In the genomic region with DNA sequence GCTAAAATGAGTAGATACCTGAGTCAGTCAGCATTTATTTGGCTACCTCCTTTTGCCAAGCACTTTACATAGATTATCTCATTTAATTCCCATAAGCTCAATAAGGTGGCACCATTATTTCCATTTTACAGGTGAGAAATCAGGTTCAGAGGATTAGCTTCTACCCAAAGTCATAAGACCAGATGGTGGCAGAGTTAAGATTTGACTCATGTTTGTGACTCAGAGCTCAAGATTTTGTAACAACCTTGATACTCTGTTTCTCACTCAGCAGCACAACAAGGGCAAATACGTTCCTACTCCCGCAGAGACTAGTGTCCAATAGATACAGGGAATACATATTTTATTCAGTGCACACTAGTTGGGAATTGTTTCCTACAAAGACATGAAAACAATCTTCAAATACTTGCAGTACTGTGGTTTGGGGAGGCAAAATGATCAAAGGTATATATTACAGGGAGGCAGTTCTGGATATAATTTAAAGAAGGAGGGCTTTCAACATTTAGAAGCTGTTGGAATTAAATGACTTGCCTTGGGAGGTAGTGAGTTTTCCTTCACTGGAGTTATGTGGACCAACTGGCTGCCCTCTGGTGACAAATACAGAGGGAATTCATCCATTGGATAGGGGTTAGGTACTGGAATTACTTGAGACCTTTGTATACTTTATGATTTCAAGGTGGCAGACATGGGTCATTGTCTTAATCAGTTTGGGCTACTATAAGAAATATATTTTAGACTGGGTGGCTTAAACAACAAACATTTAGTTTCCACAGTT, we compare ENCODE assay signal across 9 cellular contexts. TPM values are rescaled to one million over a fixed set of nuclear protein-coding genes. Genes with fewer than 3 reads are reported as not detected.
A peak's percentile ranks its signal among the peaks of the same experiment; 100 is the strongest.
DNase-seq lines count a peak whose midpoint lies in the region; ATAC-seq and TF ChIP-seq lines count a peak whose summit lies in the region.
"Had no signal": no experiment of that assay in that cellular context is flagged by ENCODE, and none has a peak within 500 bp of the region (broad histone marks: within the 10 kb centered on the region; RNA-seq: fewer than 3 reads in every experiment).

No MANE protein-coding gene starts in this region.

- intact Hi-C loops in left lung (cut with DNase I) = no loop called here

- ATAC-seq in left lung = no peak

- H3K4me3 ChIP-seq in epithelial cell of esophagus (ENCODE audit: low read length) (no peak overlapping the region), skin epidermis (no peak overlapping the region), left lung (no peak overlapping the region), H7 (ENCODE audit: insufficient read depth, low read depth, low read length) (no peak overlapping the region)

- no peak overlapping the region for H3K4me3 Mint-ChIP-seq in activated CD4-positive, alpha-beta T cell treated with anti-CD3 and anti-CD28 coated beads, Interleukin-2, amount 10 ng/mL, durations not matched to agents 7 days and 5 days

- H3K27me3 ChIP-seq in left lung = no peaks in the 10 kb centered on the region
- H3K27me3 ChIP-seq in H7 (ENCODE audit: control insufficient read depth, insufficient read depth, low read length) = no peaks in the 10 kb centered on the region

- CTCF ChIA-PET in activated CD4-positive, alpha-beta T cell treated with anti-CD3 and anti-CD28 coated beads, Interleukin-2, amount 10 ng/mL, durations not matched to agents 7 days and 5 days (lab: Charles Lee) = interaction anchor here (1.0 to 1.8 kb wide), 3 partner anchors 10 to 12 kb away, joined by 4 to 5 read pairs (median 4); no protein-coding TSS in a partner anchor

- no peaks in the 10 kb centered on the region for H3K9me3 ChIP-seq in left lung

- H3K36me3 ChIP-seq in left lung = peaks cover 0 to 37% of the 10 kb centered on the region in 2 donors
- H3K36me3 ChIP-seq in H7 (replicated peaks; ENCODE audit: control insufficient read depth, insufficient read depth, low read length) = no peaks in the 10 kb centered on the region

- POLR2A ChIA-PET in activated CD4-positive, alpha-beta T cell treated with anti-CD3 and anti-CD28 coated beads, Interleukin-2, amount 10 ng/mL, durations not matched to agents 7 days and 5 days (lab: Charles Lee) = no interaction called here

- peak overlapping the region; percentile 7 for H3K27ac Mint-ChIP-seq in activated CD4-positive, alpha-beta T cell treated with anti-CD3 and anti-CD28 coated beads, Interleukin-2, amount 10 ng/mL, durations not matched to agents 7 days and 5 days

- no peaks in the 10 kb centered on the region for H3K9me3 Mint-ChIP-seq in activated CD4-positive, alpha-beta T cell treated with anti-CD3 and anti-CD28 coated beads, Interleukin-2, amount 10 ng/mL, durations not matched to agents 7 days and 5 days

- H3K36me3 Mint-ChIP-seq in activated CD4-positive, alpha-beta T cell treated with anti-CD3 and anti-CD28 coated beads, Interleukin-2, amount 10 ng/mL, durations not matched to agents 7 days and 5 days (ENCODE audit: low read depth) = peaks cover 34% of the 10 kb centered on the region

- TF ChIP-seq CTCF in epithelial cell of esophagus (IDR thresholded peaks at IDR 0.05; ENCODE audit: insufficient read depth, low read depth, low read length, missing control alignments) (no peak), left lung (IDR thresholded peaks at IDR 0.05) (no peak), GM20000 (IDR thresholded peaks at IDR 0.05; ENCODE audit: extremely low read depth, missing control alignments) (no peak)

- peak; percentile 10 for DNase-seq in activated CD4-positive, alpha-beta T cell treated with anti-CD3 and anti-CD28 coated beads, Interleukin-2, amount 10 ng/mL, durations not matched to agents 7 days and 5 days
- no peak for DNase-seq in activated CD4-positive, alpha-beta T cell treated with anti-CD3 and anti-CD28 coated beads for 4 hours
- DNase-seq in NCI-H82 (lab: John Stamatoyannopoulos, UW) (peak; percentile 55), epithelial cell of esophagus (ENCODE audit: low read depth) (peak; percentile 95), left lung (no peak), H7 (no peak), GM20000 (ENCODE audit: low spot score) (no peak)

- H3K4me1 ChIP-seq in left lung = peaks cover 0 to 54% of the 10 kb centered on the region in 2 donors

- no peaks in the 10 kb centered on the region for H3K27me3 Mint-ChIP-seq in activated CD4-positive, alpha-beta T cell treated with anti-CD3 and anti-CD28 coated beads, Interleukin-2, amount 10 ng/mL, durations not matched to agents 7 days and 5 days

- H3K4me1 Mint-ChIP-seq in activated CD4-positive, alpha-beta T cell treated with anti-CD3 and anti-CD28 coated beads, Interleukin-2, amount 10 ng/mL, durations not matched to agents 7 days and 5 days = peaks cover 23% of the 10 kb centered on the region

- H3K27ac ChIP-seq in skin epidermis (peak overlapping the region in 16 of 21 experiments; percentile 2 to 97 (median 38)), left lung (peak overlapping the region in 1 of 2 donors; percentile 57)
- H3K27ac ChIP-seq: C4-2B had no signal

RNA-seq across cellular contexts. Expression of a gene that starts 3.6 kb away (rescaled TPM):
- total RNA-seq in activated CD4-positive, alpha-beta T cell treated with anti-CD3 and anti-CD28 coated beads, Interleukin-2, amount 10 ng/mL, durations not matched to agents 7 days and 5 days = 1 to 10 TPM; 1.9 to 2.2 TPM
- total RNA-seq in left lung = 10 to 100 TPM; 16.6 to 24.7 TPM
- 7.0 and 9.8 TPM in 2 replicates for total RNA-seq in H7 (2014; rRNA removed; shearing (Covaris generic))

RNA-seq across cellular contexts. Expression of a gene that starts 3.6 kb away (rescaled TPM):
- total RNA-seq in activated CD4-positive, alpha-beta T cell treated with anti-CD3 and anti-CD28 coated beads, Interleukin-2, amount 10 ng/mL, durations not matched to agents 7 days and 5 days = 10 to 100 TPM; 19.6 to 23.3 TPM
- 100 to 1,000 TPM; 114 to 132 TPM for total RNA-seq in left lung
- 26.8 and 27.7 TPM in 2 replicates for total RNA-seq in H7 (2014; rRNA removed; shearing (Covaris generic))

Comparison
In these comparisons a context has a peak if more than half of its experiments do, and no peak if none do; other contexts are left out.
1. DNase-seq: peak in activated CD4-positive, alpha-beta T cell treated with anti-CD3 and anti-CD28 coated beads, Interleukin-2, amount 10 ng/mL, durations not matched to agents 7 days and 5 days (single experiment), NCI-H82 (single experiment) and epithelial cell of esophagus (single experiment); none in activated CD4-positive, alpha-beta T cell treated with anti-CD3 and anti-CD28 coated beads for 4 hours (0 of 2), left lung (0 of 2), H7 (single experiment) and GM20000 (single experiment).